ENCODE assay signal across 9 cellular contexts in the genomic region with DNA sequence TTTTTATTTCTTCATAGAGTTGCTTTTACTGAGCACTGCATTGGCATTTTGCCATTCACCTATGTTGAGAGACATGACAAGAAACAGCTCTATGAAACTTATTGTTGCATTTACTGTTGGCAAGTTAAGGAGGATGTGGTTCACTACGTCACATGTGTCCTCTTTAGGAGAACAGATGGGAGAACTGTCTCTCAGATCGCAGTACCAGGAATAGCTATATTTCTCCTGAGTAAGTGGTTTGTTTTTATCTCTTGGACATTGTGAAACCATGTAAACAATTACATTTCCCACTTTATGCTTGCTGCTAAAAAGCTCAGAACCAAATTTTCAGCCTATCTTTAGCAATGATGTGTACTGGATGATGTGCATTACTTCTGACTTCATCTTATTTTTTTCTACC. TPM values are rescaled to one million over a fixed set of nuclear protein-coding genes. Genes with fewer than 3 reads are reported as not detected.
A peak's percentile ranks its signal among the peaks of the same experiment; 100 is the strongest.
DNase-seq lines count a peak whose midpoint lies in the region; ATAC-seq and TF ChIP-seq lines count a peak whose summit lies in the region.
"Had no signal": no experiment of that assay in that cellular context is flagged by ENCODE, and none has a peak within 500 bp of the region (broad histone marks: within the 10 kb centered on the region; RNA-seq: fewer than 3 reads in every experiment).

No MANE protein-coding gene starts in this region.

- no peaks in the 10 kb centered on the region for H3K9me2 ChIP-seq in OCI-LY1 (ENCODE audit: low read depth, low read length)

- H3K27ac ChIP-seq in OCI-LY1 (ENCODE audit: low read depth, low read length, poor library complexity, severe bottlenecking), result peak overlapping the region; percentile 48
- peak overlapping the region in 1 of 4 donors; percentile 48 for H3K27ac ChIP-seq in tibial nerve
- H3K27ac ChIP-seq in foreskin keratinocyte, result no peak overlapping the region
- H3K27ac ChIP-seq in tibial artery, result no peak overlapping the region

- peak; percentile 48 to 78 for ATAC-seq in activated T-cell treated with anti-CD3 and anti-CD28 coated beads, Interleukin-2, amount 50 U/mL, for 4 hours
- ATAC-seq in foreskin keratinocyte (no peak), HG02840 (IDR thresholded peaks at IDR 0.05; ENCODE audit: low FRiP score, unreplicated experiment) (no peak)

- intact Hi-C loops in tibial artery (cut with DNase I; ENCODE audit: low total_unique reads), result no loop called here

- no peaks in the 10 kb centered on the region for H3K27me3 Mint-ChIP-seq in activated T-cell treated with anti-CD3 and anti-CD28 coated beads, Interleukin-2, amount 50 U/mL, for 4 hours (ENCODE audit: low read depth)

- DNase-seq in activated T-cell treated with anti-CD3 and anti-CD28 coated beads, Interleukin-2, amount 50 U/mL, for 4 hours, result no peak
- no peak for DNase-seq in activated T-cell treated with anti-CD3 and anti-CD28 coated beads, Interleukin-2, amount 50 U/mL, for 48 hours
- DNase-seq in foreskin melanocyte (peak; percentile 94), tibial nerve (ENCODE audit: low spot score in 2 of 2) (peak in 1 of 2 donors; percentile 47), foreskin keratinocyte (no peak), tibial artery (no peak)

- H3K9ac ChIP-seq in OCI-LY1 (ENCODE audit: low read length), result no peak overlapping the region

- H3K4me3 ChIP-seq in OCI-LY1 (ENCODE audit: low read depth, low read length, poor library complexity, severe bottlenecking) (no peak overlapping the region), tibial nerve (no peak overlapping the region), tibial artery (no peak overlapping the region)
- H3K4me3 ChIP-seq: HAP-1 had no signal

- H3K4me2 ChIP-seq in OCI-LY1 (ENCODE audit: low read length), result peak overlapping the region; percentile 38

- no peaks in the 10 kb centered on the region for H3F3A ChIP-seq in OCI-LY1 (ENCODE audit: insufficient read depth, low read length)

- no peaks in the 10 kb centered on the region for H3K79me2 ChIP-seq in OCI-LY1 (ENCODE audit: insufficient read depth, low read length)

- H3K27me3 ChIP-seq in OCI-LY1 (ENCODE audit: insufficient read depth, low read length), result no peaks in the 10 kb centered on the region
- H3K27me3 ChIP-seq in tibial nerve, result no peaks in the 10 kb centered on the region
- peaks cover 7% of the 10 kb centered on the region for H3K27me3 ChIP-seq in foreskin keratinocyte
- no peaks in the 10 kb centered on the region for H3K27me3 ChIP-seq in tibial artery

- H3K4me3 Mint-ChIP-seq in activated T-cell treated with anti-CD3 and anti-CD28 coated beads, Interleukin-2, amount 50 U/mL, for 4 hours, result no peak overlapping the region

- no peaks in the 10 kb centered on the region for H3K9me3 Mint-ChIP-seq in activated T-cell treated with anti-CD3 and anti-CD28 coated beads, Interleukin-2, amount 50 U/mL, for 4 hours

- H3K4me1 Mint-ChIP-seq in activated T-cell treated with anti-CD3 and anti-CD28 coated beads, Interleukin-2, amount 50 U/mL, for 4 hours (ENCODE audit: low read depth), result peaks cover 35% of the 10 kb centered on the region

- 62 to 80% methylated on average over 2 of the region's 2 CpGs for WGBS in tibial nerve, 2 donors

- TF ChIP-seq CTCF in OCI-LY1 (IDR thresholded peaks at IDR 0.05; ENCODE audit: low read length) (no peak), tibial nerve (IDR thresholded peaks at IDR 0.05) (no peak), foreskin keratinocyte (conservative IDR thresholded peaks at IDR 0.05) (no peak), tibial artery (IDR thresholded peaks at IDR 0.05) (no peak)

- peaks cover 4% of the 10 kb centered on the region for H3K36me3 Mint-ChIP-seq in activated T-cell treated with anti-CD3 and anti-CD28 coated beads, Interleukin-2, amount 50 U/mL, for 4 hours (ENCODE audit: insufficient read depth)

- peaks cover 12% of the 10 kb centered on the region for H3K4me1 ChIP-seq in OCI-LY1 (ENCODE audit: insufficient read depth, low read length, severe bottlenecking)
- no peaks in the 10 kb centered on the region for H3K4me1 ChIP-seq in tibial nerve
- no peaks in the 10 kb centered on the region for H3K4me1 ChIP-seq in foreskin keratinocyte
- no peaks in the 10 kb centered on the region for H3K4me1 ChIP-seq in tibial artery
- H3K4me1 ChIP-seq: HAP-1 had no signal

- peak; percentile 34 to 83 for TF ChIP-seq EP300 in tibial nerve (IDR thresholded peaks at IDR 0.05)

- H4K20me1 ChIP-seq in OCI-LY1 (ENCODE audit: insufficient read depth, low read length), result no peaks in the 10 kb centered on the region

- no peaks in the 10 kb centered on the region for H3K9me3 ChIP-seq in OCI-LY1 (ENCODE audit: low read length)
- H3K9me3 ChIP-seq in tibial nerve, result no peaks in the 10 kb centered on the region
- no peaks in the 10 kb centered on the region for H3K9me3 ChIP-seq in tibial artery
- H3K9me3 ChIP-seq: HAP-1 had no signal

- H3K36me3 ChIP-seq in OCI-LY1 (ENCODE audit: insufficient read depth, low read length) (no peaks in the 10 kb centered on the region), tibial nerve (no peaks in the 10 kb centered on the region), tibial artery (no peaks in the 10 kb centered on the region)
- H3K36me3 ChIP-seq: HAP-1 had no signal

- no peak overlapping the region for H2AFZ ChIP-seq in OCI-LY1 (ENCODE audit: low read length)

- no peak for TF ChIP-seq POLR2A in tibial nerve (IDR thresholded peaks at IDR 0.05)

RNA-seq across cellular contexts. Expression of a gene that starts 34.8 kb away (rescaled TPM):
- total RNA-seq in activated T-cell treated with anti-CD3 and anti-CD28 coated beads, Interleukin-2, amount 50 U/mL, for 4 hours, result 100 to 1,000 TPM; 371 to 419 (median 397) TPM
- total RNA-seq in tibial nerve (10 to 100 TPM; 67.9 to 85.7 (median 76.8) TPM), foreskin keratinocyte (225 and 233 TPM in 2 replicates)
- 202 and 230 TPM in 2 replicates for polyA plus RNA-seq in foreskin keratinocyte

RNA-seq across cellular contexts. Expression of a gene that starts 55.3 kb away (rescaled TPM):
- 100 to 1,000 TPM; 102 to 123 (median 104) TPM for total RNA-seq in activated T-cell treated with anti-CD3 and anti-CD28 coated beads, Interleukin-2, amount 50 U/mL, for 4 hours
- total RNA-seq in tibial nerve (10 to 100 TPM; 71.0 to 88.5 (median 84.0) TPM), foreskin keratinocyte (155 and 192 TPM in 2 replicates)
- polyA plus RNA-seq in foreskin keratinocyte, result 64.4 and 68.0 TPM in 2 replicates

Comparison
In these comparisons a context has a peak if more than half of its experiments do, and no peak if none do; other contexts are left out.
1. ATAC-seq: peak in activated T-cell treated with anti-CD3 and anti-CD28 coated beads, Interleukin-2, amount 50 U/mL, for 4 hours (2 of 2); none in foreskin keratinocyte (single experiment) and HG02840 (single experiment).